ENCODE assay signal across 19 cellular contexts in genomic region chr11:64344160-64344559, GRCh38. TPM values are rescaled to one million over a fixed set of nuclear protein-coding genes. Genes with fewer than 3 reads are reported as not detected.
A peak's percentile ranks its signal among the peaks of the same experiment; 100 is the strongest.
DNase-seq lines count a peak whose midpoint lies in the region; ATAC-seq and TF ChIP-seq lines count a peak whose summit lies in the region.
"Had no signal": no experiment of that assay in that cellular context is flagged by ENCODE, and none has a peak within 500 bp of the region (broad histone marks: within the 10 kb centered on the region; RNA-seq: fewer than 3 reads in every experiment).

No MANE protein-coding gene starts in this region.

- in situ Hi-C loops in GM13977 (cut with MboI; ENCODE audit: low pct_unique_long_range_greater_than_20kb, low sequenced_read_pairs, unreplicated experiment) = no loop called here

- intact Hi-C loops in OCI-LY7 (cut with micrococcal nuclease; ENCODE audit: unreplicated experiment) = no loop called here

- H4K20me1 ChIP-seq in BLaER1 treated with 17β-estradiol and CSF1 and Interleukin-3, amounts not matched to agents 10 nM and 100 nM = peaks cover 0 to 3% (median 0%) of the 10 kb centered on the region in 11 experiments; a peak in 1 of 22 replicates
- H4K20me1 ChIP-seq in OCI-LY7 (ENCODE audit: insufficient read depth, low read length) = no peaks in the 10 kb centered on the region

- TF ChIP-seq CTCF in OCI-LY7 (conservative IDR thresholded peaks at IDR 0.05; ENCODE audit: low read length) (0 out of 2 replicates have a peak, but pooled peaks have one; percentile 7), WERI-Rb-1 (IDR thresholded peaks at IDR 0.05; ENCODE audit: low read depth, low read length) (no peak), neutrophil (IDR thresholded peaks at IDR 0.05) (no peak), GM13977 (IDR thresholded peaks at IDR 0.05; ENCODE audit: extremely low read depth, insufficient read depth, missing control alignments) (no peak)

- CTCF ChIA-PET in OCI-LY7 (lab: Charles Lee; ENCODE audit: unreplicated experiment) = no interaction called here

- H3K36me3 ChIP-seq in BLaER1 treated with 17β-estradiol and CSF1 and Interleukin-3, amounts not matched to agents 10 nM and 100 nM = no peaks in the 10 kb centered on the region; a peak in 2 of 22 replicates
- H3K36me3 ChIP-seq in OCI-LY7 (ENCODE audit: insufficient read depth, low read length) = peaks cover 29% of the 10 kb centered on the region
- no peaks in the 10 kb centered on the region for H3K36me3 ChIP-seq in WERI-Rb-1
- peaks cover 67% of the 10 kb centered on the region for H3K36me3 ChIP-seq in neutrophil

- no peaks in the 10 kb centered on the region for H3K9me2 ChIP-seq in OCI-LY7 (ENCODE audit: insufficient read depth, low read length)

- H3K27me3 Mint-ChIP-seq in stimulated activated naive B cell treated with anti-CD40 and anti-IgM and Interleukin-4, amounts not matched to agents 10 μg/mL and 1 μg/mL and 100 μg/mL, for 72 hours = no peaks in the 10 kb centered on the region

- ATAC-seq in stimulated activated naive B cell treated with anti-CD40 and anti-IgM and Interleukin-4, amounts not matched to agents 10 μg/mL and 1 μg/mL and 100 μg/mL, for 72 hours (replicated peaks) = no peak

- peaks cover 59 to 64% of the 10 kb centered on the region in 2 donors for H3K36me3 Mint-ChIP-seq in stimulated activated naive B cell treated with anti-CD40 and anti-IgM and Interleukin-4, amounts not matched to agents 10 μg/mL and 1 μg/mL and 100 μg/mL, for 72 hours

- no peaks in the 10 kb centered on the region for H3K9me3 ChIP-seq in BLaER1 treated with 17β-estradiol and CSF1 and Interleukin-3, amounts not matched to agents 10 nM and 100 nM (replicated peaks in 1 of 11)
- H3K9me3 ChIP-seq in OCI-LY7 (ENCODE audit: low read length) = no peaks in the 10 kb centered on the region
- H3K9me3 ChIP-seq in WERI-Rb-1 (ENCODE audit: severe bottlenecking) = no peaks in the 10 kb centered on the region
- no peaks in the 10 kb centered on the region for H3K9me3 ChIP-seq in neutrophil
- H3K9me3 ChIP-seq: A549 had no signal

- no peak overlapping the region for H2AFZ ChIP-seq in OCI-LY7 (ENCODE audit: low read length)
- H2AFZ ChIP-seq: PC-9 had no signal

- H3K4me1 Mint-ChIP-seq in stimulated activated naive B cell treated with anti-CD40 and anti-IgM and Interleukin-4, amounts not matched to agents 10 μg/mL and 1 μg/mL and 100 μg/mL, for 72 hours = peaks cover 42 to 64% of the 10 kb centered on the region in 2 donors

- H3K4me3 Mint-ChIP-seq in stimulated activated naive B cell treated with anti-CD40 and anti-IgM and Interleukin-4, amounts not matched to agents 10 μg/mL and 1 μg/mL and 100 μg/mL, for 72 hours = no peak overlapping the region
- H3K4me3 Mint-ChIP-seq: CD8-positive, alpha-beta memory T cell had no signal

- no peak overlapping the region for H3K4me2 ChIP-seq in BLaER1 treated with 17β-estradiol and CSF1 and Interleukin-3, amounts not matched to agents 10 nM and 100 nM
- H3K4me2 ChIP-seq in OCI-LY7 (ENCODE audit: low read length) = no peak overlapping the region
- H3K4me2 ChIP-seq: A549, PC-9 had no signal

- H3K9ac ChIP-seq in BLaER1 treated with 17β-estradiol and CSF1 and Interleukin-3, amounts not matched to agents 10 nM and 100 nM = peak overlapping the region in 7 of 11 experiments; percentile 4 to 54 (median 29); a peak in 7 of 22 replicates

- no peak overlapping the region for H3K27ac Mint-ChIP-seq in stimulated activated naive B cell treated with anti-CD40 and anti-IgM and Interleukin-4, amounts not matched to agents 10 μg/mL and 1 μg/mL and 100 μg/mL, for 72 hours
- H3K27ac Mint-ChIP-seq: CD8-positive, alpha-beta memory T cell had no signal

- H3K4me1 ChIP-seq in BLaER1 treated with 17β-estradiol and CSF1 and Interleukin-3, amounts not matched to agents 10 nM and 100 nM = peaks cover 39 to 93% (median 78%) of the 10 kb centered on the region in 10 experiments
- H3K4me1 ChIP-seq in OCI-LY7 (ENCODE audit: insufficient read depth, low read length, poor library complexity, severe bottlenecking) (peaks cover 24% of the 10 kb centered on the region), neutrophil (ENCODE audit: control insufficient read depth in 1 of 2, insufficient read depth in 1 of 2, low read depth in 1 of 2, low read length in 1 of 2) (peaks cover 68 to 70% of the 10 kb centered on the region in 2 experiments)

- POLR2A ChIA-PET in OCI-LY7 (lab: Charles Lee) = no interaction called here

- H3K79me2 ChIP-seq in OCI-LY7 (ENCODE audit: insufficient read depth, low read depth, low read length) = peaks cover 7% of the 10 kb centered on the region; the same call in 1 of the 2 replicates

- DNase-seq in OCI-LY7 (ENCODE audit: low spot score) (no peak), WERI-Rb-1 (peak; percentile 4), HT-29 (ENCODE audit: low spot score) (no peak), GM13977 (ENCODE audit: low spot score) (no peak)
- DNase-seq in stimulated activated naive B cell treated with anti-CD40 and anti-IgM and Interleukin-4, amounts not matched to agents 10 μg/mL and 1 μg/mL and 100 μg/mL, for 72 hours = no peak
- DNase-seq: CD8-positive, alpha-beta memory T cell; NCI-H1105; NCI-H1436 treated with DMSO at 0.1 percent for 48 hours; NCI-H187 treated with DMSO at 0.1 percent for 48 hours; NCI-H524; NCI-H774; SHP77 treated with DMSO at 0.1 percent for 48 hours had no signal

- no peaks in the 10 kb centered on the region for H3K9me3 Mint-ChIP-seq in stimulated activated naive B cell treated with anti-CD40 and anti-IgM and Interleukin-4, amounts not matched to agents 10 μg/mL and 1 μg/mL and 100 μg/mL, for 72 hours
- H3K9me3 Mint-ChIP-seq: CD8-positive, alpha-beta memory T cell had no signal

- BruUV-seq in OCI-LY7 (replicated peaks; lab: Mats Ljungman, UMichigan) = no TSS peak

- peak overlapping the region in 6 of 11 experiments; percentile 9 to 56 (median 27); a peak in 9 of 22 replicates for H3K27ac ChIP-seq in BLaER1 treated with 17β-estradiol and CSF1 and Interleukin-3, amounts not matched to agents 10 nM and 100 nM
- H3K27ac ChIP-seq in OCI-LY7 (ENCODE audit: low read depth, low read length, poor library complexity, severe bottlenecking) = no peak overlapping the region
- peak overlapping the region; percentile 28; the same call in 1 of the 2 replicates for H3K27ac ChIP-seq in WERI-Rb-1
- peak overlapping the region; percentile 99 for H3K27ac ChIP-seq in neutrophil
- H3K27ac ChIP-seq: C4-2B, PC-9, SK-N-MC had no signal

- H3K27me3 ChIP-seq in BLaER1 treated with 17β-estradiol and CSF1 and Interleukin-3, amounts not matched to agents 10 nM and 100 nM = no peaks in the 10 kb centered on the region
- H3K27me3 ChIP-seq in WERI-Rb-1 (ENCODE audit: insufficient read depth, low read depth, severe bottlenecking) = no peaks in the 10 kb centered on the region
- no peaks in the 10 kb centered on the region for H3K27me3 ChIP-seq in neutrophil

- H3K4me3 ChIP-seq in BLaER1 treated with 17β-estradiol and CSF1 and Interleukin-3, amounts not matched to agents 10 nM and 100 nM = no peak overlapping the region
- H3K4me3 ChIP-seq in OCI-LY7 (ENCODE audit: low read depth, low read length, poor library complexity, severe bottlenecking) (no peak overlapping the region), WERI-Rb-1 (ENCODE audit: low read depth, low read length) (no peak overlapping the region), neutrophil (ENCODE audit: low read depth in 1 of 2, low read length in 1 of 2) (no peak overlapping the region)
- H3K4me3 ChIP-seq: A549, K562, PC-9, SK-N-MC had no signal

RNA-seq across cellular contexts. Expression of gene CCDC88B, which starts 4.2 kb away (rescaled TPM):
- 40.7 and 44.1 TPM in 2 replicates for total RNA-seq in OCI-LY7 (2014; rRNA removed; shearing (Covaris generic))
- 61.5 and 67.2 TPM in 2 replicates for total RNA-seq in OCI-LY7 (2022)
- 11.4 and 12.8 TPM in 2 replicates for total RNA-seq in HT-29 (2014; rRNA removed; shearing (Covaris generic))

RNA-seq across cellular contexts. Expression of gene RPS6KA4, which starts 14.8 kb away (rescaled TPM):
- 9.0 and 16.7 TPM in 2 replicates for total RNA-seq in OCI-LY7 (2014; rRNA removed; shearing (Covaris generic))
- total RNA-seq in OCI-LY7 (2022) = 11.0 and 13.4 TPM in 2 replicates
- 149 and 158 TPM in 2 replicates for total RNA-seq in HT-29 (2014; rRNA removed; shearing (Covaris generic))

RNA-seq across cellular contexts. Expression of gene PRDX5, which starts 26.2 kb away (rescaled TPM):
- total RNA-seq in OCI-LY7 (2014; rRNA removed; shearing (Covaris generic)) = 177 and 200 TPM in 2 replicates
- total RNA-seq in OCI-LY7 (2022) = 168 and 217 TPM in 2 replicates
- total RNA-seq in HT-29 (2014; rRNA removed; shearing (Covaris generic)) = 254 and 276 TPM in 2 replicates

RNA-seq across cellular contexts. Expression of gene TRMT112, which starts 26.8 kb away (rescaled TPM):
- total RNA-seq in OCI-LY7 (2014; rRNA removed; shearing (Covaris generic)) = 322 and 414 TPM in 2 replicates
- 198 and 205 TPM in 2 replicates for total RNA-seq in OCI-LY7 (2022)
- 503 and 525 TPM in 2 replicates for total RNA-seq in HT-29 (2014; rRNA removed; shearing (Covaris generic))

RNA-seq across cellular contexts. Expression of gene ESRRA, which starts 38.8 kb away (rescaled TPM):
- 28.6 and 42.3 TPM in 2 replicates for total RNA-seq in OCI-LY7 (2014; rRNA removed; shearing (Covaris generic))
- 44.9 and 57.8 TPM in 2 replicates for total RNA-seq in OCI-LY7 (2022)
- 180 TPM in 2 replicates for total RNA-seq in HT-29 (2014; rRNA removed; shearing (Covaris generic))
